ENCODE assay signal across 12 cellular contexts in the genomic region with DNA sequence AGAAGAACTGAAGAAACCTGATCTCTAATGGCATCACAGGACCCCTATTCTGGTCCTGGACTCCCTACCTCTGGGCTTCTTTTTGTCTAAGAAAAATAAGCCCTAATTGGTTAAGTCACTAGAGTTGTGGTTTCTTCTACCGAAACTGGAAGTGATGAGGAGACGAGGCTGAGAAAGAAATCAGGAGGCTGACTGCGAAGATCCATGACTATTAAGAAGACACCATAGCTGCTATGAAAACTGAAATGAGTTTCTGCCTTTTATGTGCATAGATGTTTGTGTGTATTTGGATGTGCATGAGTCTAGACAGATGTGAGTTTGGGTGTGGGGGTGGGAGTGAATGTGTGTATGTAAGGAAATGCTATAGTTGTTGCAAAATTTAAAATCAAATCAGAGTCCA.
DNase-seq lines count a peak whose midpoint lies in the region; ATAC-seq and TF ChIP-seq lines count a peak whose summit lies in the region.
"Had no signal": no experiment of that assay in that cellular context is flagged by ENCODE, and none has a peak within 500 bp of the region (broad histone marks: within the 10 kb centered on the region; RNA-seq: fewer than 3 reads in every experiment).

No MANE protein-coding gene starts in this region.

- H3K27me3 ChIP-seq in MM.1S (replicated peaks; ENCODE audit: insufficient read depth, low read length), result no peaks in the 10 kb centered on the region
- H3K27me3 ChIP-seq in stomach, result no peaks in the 10 kb centered on the region

- no peaks in the 10 kb centered on the region for H3K9me2 ChIP-seq in MM.1S (replicated peaks; ENCODE audit: insufficient read depth, low read length)

- H3K4me3 ChIP-seq in MM.1S (ENCODE audit: low read length), result no peak overlapping the region
- no peak overlapping the region for H3K4me3 ChIP-seq in stomach
- H3K4me3 ChIP-seq: smooth muscle cell had no signal

- no peaks in the 10 kb centered on the region for H3K36me3 ChIP-seq in MM.1S (replicated peaks; ENCODE audit: insufficient read depth, low read length)
- H3K36me3 ChIP-seq in stomach, result no peaks in the 10 kb centered on the region

- no peaks in the 10 kb centered on the region for H4K20me1 ChIP-seq in MM.1S (ENCODE audit: insufficient read depth, low read length)

- POLR2A ChIA-PET in activated CD4-positive, alpha-beta T cell treated with anti-CD3 and anti-CD28 coated beads, Interleukin-2, amount 10 ng/mL, durations not matched to agents 7 days and 5 days (lab: Charles Lee), result interaction anchor here (0.7 kb wide), 1 partner anchor 12 kb away, joined by 3 read pairs; no protein-coding TSS in a partner anchor

- no peaks in the 10 kb centered on the region for H3K9me3 ChIP-seq in MM.1S (replicated peaks; ENCODE audit: insufficient read depth, low read length)
- H3K9me3 ChIP-seq in stomach, result peaks cover 0 to 19% (median 8%) of the 10 kb centered on the region in 4 donors

- H3K27ac Mint-ChIP-seq in activated CD4-positive, alpha-beta T cell treated with anti-CD3 and anti-CD28 coated beads, Interleukin-2, amount 10 ng/mL, durations not matched to agents 7 days and 5 days, result peak overlapping the region; percentile 70
- peak overlapping the region; percentile 51 for H3K27ac Mint-ChIP-seq in activated T-helper 2 cell treated with anti-CD3 and anti-CD28 coated beads, Interferon-gamma antibody, Interleukin-2, Interleukin-4, amounts not matched to agents 10 μg/mL and 5 μg/mL and 100 μg/mL, durations not matched to agents 14 hours and 24 hours and 36 hours
- peak overlapping the region; percentile 34 for H3K27ac Mint-ChIP-seq in stimulated activated effector memory CD8-positive, alpha-beta T cell treated with anti-CD3 and anti-CD28 coated beads, Interleukin-12 subunit alpha, Interleukin-12 subunit beta, amount 100 ng/mL, for 72 hours

- intact Hi-C loops in activated T-helper 2 cell treated with anti-CD3 and anti-CD28 coated beads, Interferon-gamma antibody, Interleukin-2, Interleukin-4, amounts not matched to agents 10 μg/mL and 5 μg/mL and 100 μg/mL, durations not matched to agents 14 hours and 24 hours and 36 hours (cut with micrococcal nuclease), result loop anchor here (2.0 kb wide), 1 partner anchor 16 kb away; no protein-coding TSS in a partner anchor
- intact Hi-C loops in posterior cingulate gyrus (cut with DNase I) (no loop called here), stomach (cut with DNase I; ENCODE audit: low total_unique reads) (no loop called here)

- H3K27ac ChIP-seq in MM.1S (ENCODE audit: low read length) (peak overlapping the region; percentile 77), stomach (no peak overlapping the region)

- no peaks in the 10 kb centered on the region for H3K79me2 ChIP-seq in MM.1S (ENCODE audit: low read length)

- WGBS in stomach, 5 donors, result 83 to 92% (median 86%) methylated on average over 3 of the region's 3 CpGs

- 0 out of 2 replicates have a peak overlapping the region, but pooled peaks have one; percentile 53 for H2AFZ ChIP-seq in MM.1S (ENCODE audit: low read length)

- TF ChIP-seq CTCF in MM.1S (IDR thresholded peaks at IDR 0.05; ENCODE audit: low read length) (no peak), stomach (IDR thresholded peaks at IDR 0.05) (no peak)

- H3K4me1 ChIP-seq in MM.1S (ENCODE audit: low read length), result peaks cover 23% of the 10 kb centered on the region
- peaks cover 13 to 34% (median 24%) of the 10 kb centered on the region in 4 donors for H3K4me1 ChIP-seq in stomach

- peaks cover 33% of the 10 kb centered on the region for H3K4me1 Mint-ChIP-seq in activated CD4-positive, alpha-beta T cell treated with anti-CD3 and anti-CD28 coated beads, Interleukin-2, amount 10 ng/mL, durations not matched to agents 7 days and 5 days
- H3K4me1 Mint-ChIP-seq in activated T-helper 2 cell treated with anti-CD3 and anti-CD28 coated beads, Interferon-gamma antibody, Interleukin-2, Interleukin-4, amounts not matched to agents 10 μg/mL and 5 μg/mL and 100 μg/mL, durations not matched to agents 14 hours and 24 hours and 36 hours (ENCODE audit: low read depth), result peaks cover 28% of the 10 kb centered on the region
- H3K4me1 Mint-ChIP-seq in stimulated activated effector memory CD8-positive, alpha-beta T cell treated with anti-CD3 and anti-CD28 coated beads, Interleukin-12 subunit alpha, Interleukin-12 subunit beta, amount 100 ng/mL, for 72 hours, result peaks cover 47% of the 10 kb centered on the region

- H3K4me2 ChIP-seq in MM.1S (ENCODE audit: low read depth, low read length), result peak overlapping the region; percentile 50
- H3K4me2 ChIP-seq: smooth muscle cell had no signal

- peaks cover 15% of the 10 kb centered on the region for H3F3A ChIP-seq in MM.1S (ENCODE audit: insufficient read depth, low read length)

- no peaks in the 10 kb centered on the region for H3K27me3 Mint-ChIP-seq in activated CD4-positive, alpha-beta T cell treated with anti-CD3 and anti-CD28 coated beads, Interleukin-2, amount 10 ng/mL, durations not matched to agents 7 days and 5 days
- H3K27me3 Mint-ChIP-seq in activated T-helper 2 cell treated with anti-CD3 and anti-CD28 coated beads, Interferon-gamma antibody, Interleukin-2, Interleukin-4, amounts not matched to agents 10 μg/mL and 5 μg/mL and 100 μg/mL, durations not matched to agents 14 hours and 24 hours and 36 hours (ENCODE audit: low read depth), result no peaks in the 10 kb centered on the region

- peak overlapping the region; percentile 6 for H3K4me3 Mint-ChIP-seq in activated CD4-positive, alpha-beta T cell treated with anti-CD3 and anti-CD28 coated beads, Interleukin-2, amount 10 ng/mL, durations not matched to agents 7 days and 5 days
- no peak overlapping the region for H3K4me3 Mint-ChIP-seq in activated T-helper 2 cell treated with anti-CD3 and anti-CD28 coated beads, Interferon-gamma antibody, Interleukin-2, Interleukin-4, amounts not matched to agents 10 μg/mL and 5 μg/mL and 100 μg/mL, durations not matched to agents 14 hours and 24 hours and 36 hours (ENCODE audit: low read depth)
- peak overlapping the region; percentile 41 for H3K4me3 Mint-ChIP-seq in stimulated activated effector memory CD8-positive, alpha-beta T cell treated with anti-CD3 and anti-CD28 coated beads, Interleukin-12 subunit alpha, Interleukin-12 subunit beta, amount 100 ng/mL, for 72 hours

- CTCF ChIA-PET in activated CD4-positive, alpha-beta T cell treated with anti-CD3 and anti-CD28 coated beads, Interleukin-2, amount 10 ng/mL, durations not matched to agents 7 days and 5 days (lab: Charles Lee), result interaction anchor here (1.0 to 1.7 kb wide), 7 partner anchors 16 to 160 kb away, joined by 3 to 6 read pairs (median 3); a partner anchor contains a TSS

- H3K9ac ChIP-seq in MM.1S (ENCODE audit: low read length), result peak overlapping the region; percentile 46; the same call in 1 of the 2 replicates

- no peak for TF ChIP-seq POLR2A in stomach (IDR thresholded peaks at IDR 0.05)

- DNase-seq in activated CD4-positive, alpha-beta T cell treated with anti-CD3 and anti-CD28 coated beads, Interleukin-2, amount 10 ng/mL, durations not matched to agents 7 days and 5 days, result peak; percentile 36
- no peak for DNase-seq in activated CD4-positive, alpha-beta T cell treated with anti-CD3 and anti-CD28 coated beads, Interleukin-2, amount 50 U/mL, for 48 hours
- DNase-seq in MM.1S (peak; percentile 77), foreskin melanocyte (no peak), posterior cingulate gyrus (no peak), stomach (no peak)
- DNase-seq in activated T-helper 2 cell treated with anti-CD3 and anti-CD28 coated beads, Interferon-gamma antibody, Interleukin-2, Interleukin-4, amounts not matched to agents 10 μg/mL and 5 μg/mL and 100 μg/mL, durations not matched to agents 14 hours and 24 hours and 36 hours (ENCODE audit: low spot score), result no peak
- no peak for DNase-seq in stimulated activated effector memory CD8-positive, alpha-beta T cell treated with anti-CD3 and anti-CD28 coated beads, Interleukin-12 subunit alpha, Interleukin-12 subunit beta, amount 100 ng/mL, for 72 hours (ENCODE audit: low spot score in 2 of 2)
- DNase-seq: anterior cingulate cortex, nucleus accumbens, OCI-M1 had no signal

- H3K9me3 Mint-ChIP-seq in activated CD4-positive, alpha-beta T cell treated with anti-CD3 and anti-CD28 coated beads, Interleukin-2, amount 10 ng/mL, durations not matched to agents 7 days and 5 days, result peaks cover 36% of the 10 kb centered on the region
- H3K9me3 Mint-ChIP-seq in activated T-helper 2 cell treated with anti-CD3 and anti-CD28 coated beads, Interferon-gamma antibody, Interleukin-2, Interleukin-4, amounts not matched to agents 10 μg/mL and 5 μg/mL and 100 μg/mL, durations not matched to agents 14 hours and 24 hours and 36 hours, result peaks cover 41% of the 10 kb centered on the region
- peaks cover 14% of the 10 kb centered on the region for H3K9me3 Mint-ChIP-seq in stimulated activated effector memory CD8-positive, alpha-beta T cell treated with anti-CD3 and anti-CD28 coated beads, Interleukin-12 subunit alpha, Interleukin-12 subunit beta, amount 100 ng/mL, for 72 hours

- peak; percentile 69 for ATAC-seq in stimulated activated effector memory CD8-positive, alpha-beta T cell treated with anti-CD3 and anti-CD28 coated beads, Interleukin-12 subunit alpha, Interleukin-12 subunit beta, amount 100 ng/mL, for 72 hours

- no peak for TF ChIP-seq EP300 in stomach (IDR thresholded peaks at IDR 0.05)

- H3K36me3 Mint-ChIP-seq in activated CD4-positive, alpha-beta T cell treated with anti-CD3 and anti-CD28 coated beads, Interleukin-2, amount 10 ng/mL, durations not matched to agents 7 days and 5 days (ENCODE audit: low read depth), result peaks cover 58% of the 10 kb centered on the region
- H3K36me3 Mint-ChIP-seq in activated T-helper 2 cell treated with anti-CD3 and anti-CD28 coated beads, Interferon-gamma antibody, Interleukin-2, Interleukin-4, amounts not matched to agents 10 μg/mL and 5 μg/mL and 100 μg/mL, durations not matched to agents 14 hours and 24 hours and 36 hours (ENCODE audit: low read depth), result peaks cover 60% of the 10 kb centered on the region
- H3K36me3 Mint-ChIP-seq in stimulated activated effector memory CD8-positive, alpha-beta T cell treated with anti-CD3 and anti-CD28 coated beads, Interleukin-12 subunit alpha, Interleukin-12 subunit beta, amount 100 ng/mL, for 72 hours, result peaks cover 73% of the 10 kb centered on the region

Comparison
In these comparisons a context has a peak if more than half of its experiments do, and no peak if none do; other contexts are left out.
1. DNase-seq: peak in activated CD4-positive, alpha-beta T cell treated with anti-CD3 and anti-CD28 coated beads, Interleukin-2, amount 10 ng/mL, durations not matched to agents 7 days and 5 days (single experiment) and MM.1S (single experiment); none in activated CD4-positive, alpha-beta T cell treated with anti-CD3 and anti-CD28 coated beads, Interleukin-2, amount 50 U/mL, for 48 hours (0 of 2), activated T-helper 2 cell treated with anti-CD3 and anti-CD28 coated beads, Interferon-gamma antibody, Interleukin-2, Interleukin-4, amounts not matched to agents 10 μg/mL and 5 μg/mL and 100 μg/mL, durations not matched to agents 14 hours and 24 hours and 36 hours (single experiment), stimulated activated effector memory CD8-positive, alpha-beta T cell treated with anti-CD3 and anti-CD28 coated beads, Interleukin-12 subunit alpha, Interleukin-12 subunit beta, amount 100 ng/mL, for 72 hours (0 of 2), foreskin melanocyte (single experiment), posterior cingulate gyrus (0 of 10) and stomach (single experiment).
2. Peak in every context shown above with its lines, with median percentiles within 50 percentile points of each other: H3K27ac Mint-ChIP-seq.